In the genomic region with DNA sequence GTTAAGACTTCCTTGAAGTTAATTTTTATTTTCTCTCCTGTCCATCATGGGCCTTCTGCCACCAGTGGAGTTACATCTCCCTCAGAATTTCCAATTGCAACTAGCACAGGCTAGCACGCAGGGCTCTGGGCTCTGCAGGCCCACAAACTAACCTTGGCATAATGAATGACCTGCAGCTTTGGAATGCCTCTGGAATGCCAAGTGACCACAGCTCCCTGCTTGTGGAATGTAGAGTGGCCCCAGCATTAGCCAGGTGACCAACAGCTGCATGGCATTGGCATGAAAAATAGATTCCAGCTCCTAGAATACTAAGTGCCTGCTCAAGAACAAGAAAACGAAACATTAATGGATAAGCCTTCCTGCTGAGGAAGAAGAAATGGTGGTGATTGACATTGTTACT, we compare ENCODE assay signal across 12 cellular contexts.
A peak's percentile ranks its signal among the peaks of the same experiment; 100 is the strongest.
DNase-seq lines count a peak whose midpoint lies in the region; ATAC-seq, FAIRE-seq and TF ChIP-seq lines count a peak whose summit lies in the region.
"Had no signal": no experiment of that assay in that cellular context is flagged by ENCODE, and none has a peak within 500 bp of the region (broad histone marks: within the 10 kb centered on the region; RNA-seq: fewer than 3 reads in every experiment).

No MANE protein-coding gene starts in this region.

- intact Hi-C loops in pancreas (cut with DNase I): no loop called here

- H3K27me3 ChIP-seq in H7 (ENCODE audit: control insufficient read depth, insufficient read depth, low read length) (no peaks in the 10 kb centered on the region), SJCRH30 (no peaks in the 10 kb centered on the region), pancreas (no peaks in the 10 kb centered on the region)

- H3K27ac ChIP-seq in SJCRH30: peak overlapping the region; percentile 95
- no peak overlapping the region for H3K27ac ChIP-seq in pancreas

- no peak for TF ChIP-seq CTCF in pancreas (IDR thresholded peaks at IDR 0.05)

- H3K4me1 ChIP-seq in SJCRH30: peaks cover 34% of the 10 kb centered on the region
- H3K4me1 ChIP-seq in pancreas: no peaks in the 10 kb centered on the region

- no peak for FAIRE-seq in pancreas (lab: Jason Lieb, UNC)
- FAIRE-seq: GM12878 had no signal

- H3K4me3 ChIP-seq in H7 (ENCODE audit: insufficient read depth, low read depth, low read length) (no peak overlapping the region), SJCRH30 (0 out of 2 replicates have a peak overlapping the region, but pooled peaks have one; percentile 1), pancreas (no peak overlapping the region)
- H3K4me3 ChIP-seq: GM12878 had no signal

- 8 to 12% methylated on average over 2 of the region's 2 CpGs for WGBS in pancreas, 2 donors

- H3K9me3 ChIP-seq in SJCRH30 (replicated peaks): peaks cover 30% of the 10 kb centered on the region
- no peaks in the 10 kb centered on the region for H3K9me3 ChIP-seq in pancreas

- peak; percentile 41 to 95 (median 88) for ATAC-seq in pancreas
- ATAC-seq in GM21786 (IDR thresholded peaks at IDR 0.05; ENCODE audit: unreplicated experiment): no peak
- ATAC-seq in HG02642 (IDR thresholded peaks at IDR 0.05; ENCODE audit: poor library complexity, unreplicated experiment): no peak
- no peak for ATAC-seq in esophagus mucosa
- ATAC-seq: GM12878 had no signal

- DNase-seq in H7 (peak; percentile 4), SJCRH30 (peak; percentile 96 to 98), glomerular visceral epithelial cell (ENCODE audit: extremely low spot score) (peak; percentile 98), pancreas (peak in 4 of 6 donors; percentile 13 to 61 (median 36)), NCI-H187 treated with DMSO at 0.1 percent for 48 hours (lab: John Stamatoyannopoulos, UW) (no peak)
- DNase-seq: activated T-cell treated with anti-CD3 and anti-CD28 coated beads, Interleukin-2, amount 50 U/mL, for 1 hour; NCI-H1694; retina had no signal

- H3K36me3 ChIP-seq in H7 (replicated peaks; ENCODE audit: control insufficient read depth, insufficient read depth, low read length) (no peaks in the 10 kb centered on the region), SJCRH30 (no peaks in the 10 kb centered on the region), pancreas (no peaks in the 10 kb centered on the region)

Comparison
In these comparisons a context has a peak if more than half of its experiments do, and no peak if none do; other contexts are left out.
1. ATAC-seq: peak in pancreas (4 of 4); none in GM21786 (single experiment), HG02642 (single experiment) and esophagus mucosa (single experiment).